ENCODE assay signal across 9 cellular contexts in genomic region chr6:166167801-166168615, GRCh38. TPM values are rescaled to one million over a fixed set of nuclear protein-coding genes. Genes with fewer than 3 reads are reported as not detected.
DNase-seq lines count a peak whose midpoint lies in the region; ATAC-seq and TF ChIP-seq lines count a peak whose summit lies in the region.
"Had no signal": no experiment of that assay in that cellular context is flagged by ENCODE, and none has a peak within 500 bp of the region (broad histone marks: within the 10 kb centered on the region; RNA-seq: fewer than 3 reads in every experiment).

Gene TBXT, minus strand, starts transcription at chr6:166167851. Its CDS starts 260 bp downstream, at chr6:166167591.

- no peak for TF ChIP-seq POLR2A in GM18505 (IDR thresholded peaks at IDR 0.05; ENCODE audit: borderline replicate concordance, extremely low read depth, insufficient read depth, insufficient read length)

- no peaks in the 10 kb centered on the region for H3K9me3 ChIP-seq in skeletal muscle satellite cell (replicated peaks; ENCODE audit: low read length)

- H3K36me3 ChIP-seq in skeletal muscle satellite cell (ENCODE audit: insufficient read depth, low read length): no peaks in the 10 kb centered on the region

- H3K4me3 ChIP-seq in epithelial cell of esophagus (ENCODE audit: low read length) (no peak within 1 kb of the TSS), skeletal muscle satellite cell (ENCODE audit: low read length) (no peak within 1 kb of the TSS)

- no peak within 1 kb of the TSS for H3K9ac ChIP-seq in skeletal muscle satellite cell (ENCODE audit: low read depth, low read length)

- no peak for ATAC-seq in GM18505 (IDR thresholded peaks at IDR 0.05; ENCODE audit: unreplicated experiment)
- ATAC-seq in GM19328 (IDR thresholded peaks at IDR 0.05; ENCODE audit: unreplicated experiment): no peak
- no peak for ATAC-seq in HG03097 (IDR thresholded peaks at IDR 0.05; ENCODE audit: low FRiP score, unreplicated experiment)

- TF ChIP-seq CTCF in epithelial cell of esophagus (IDR thresholded peaks at IDR 0.05; ENCODE audit: insufficient read depth, low read depth, low read length, missing control alignments): no peak

- peak within 1 kb of the TSS; percentile 66 for H3K4me2 ChIP-seq in skeletal muscle satellite cell (ENCODE audit: low read length)

- H3K4me1 ChIP-seq in skeletal muscle satellite cell (ENCODE audit: control insufficient read depth, insufficient read depth, low read length): peaks cover 7% of the 10 kb centered on the region

- peaks cover 89% of the 10 kb centered on the region for H3K27me3 ChIP-seq in skeletal muscle satellite cell (ENCODE audit: control insufficient read depth, insufficient read depth, low read length)

- DNase-seq in NCI-H524 (lab: John Stamatoyannopoulos, UW) (peak; percentile 40 to 65), NCI-H524 treated with DMSO at 0.1 percent for 48 hours (lab: John Stamatoyannopoulos, UW) (no peak), NCI-H128 (lab: John Stamatoyannopoulos, UW; ENCODE audit: unreplicated experiment) (peak; percentile 18), epithelial cell of esophagus (ENCODE audit: low read depth) (peak; percentile 5)
- DNase-seq: caudate nucleus had no signal

RNA-seq across cellular contexts. Expression of gene TBXT, which starts in this region (rescaled TPM):
- not detected in 2 replicates for total RNA-seq in skeletal muscle satellite cell (2012; rRNA removed)
